Comparison of ENCODE assay signal across 8 cellular contexts in genomic region chr7:48089415-48089975, GRCh38. TPM values are rescaled to one million over a fixed set of nuclear protein-coding genes. Genes with fewer than 3 reads are reported as not detected.
DNase-seq lines count a peak whose midpoint lies in the region; ATAC-seq, FAIRE-seq and TF ChIP-seq lines count a peak whose summit lies in the region.

No MANE protein-coding gene starts in this region.

- H3K27ac Mint-ChIP-seq in progenitor cell of endocrine pancreas, result peak overlapping the region; percentile 86

- TF ChIP-seq POLR2A in GM12892 (IDR thresholded peaks at IDR 0.05; ENCODE audit: low read depth, low read length), result no peak

- H3K27ac ChIP-seq in cardiac muscle cell, result no peak overlapping the region

- DNase-seq in GM12892 (ENCODE audit: insufficient read length) (peak; percentile 27), NCI-H2171 (lab: John Stamatoyannopoulos, UW) (peak; percentile 73), activated gamma-delta T cell treated with Interleukin-2 at 50 U/mL for 16 hours (peak; percentile 52), cardiac muscle cell (ENCODE audit: low read depth in 1 of 2, low spot score in 1 of 2) (no peak), progenitor cell of endocrine pancreas (ENCODE audit: low spot score, unreplicated experiment) (peak; percentile 76), NCI-H446 (lab: John Stamatoyannopoulos, UW) (no peak), Kasumi-1 (lab: John Stamatoyannopoulos, UW) (no peak)

- no peaks in the 10 kb centered on the region for H3K4me1 ChIP-seq in cardiac muscle cell (ENCODE audit: low read depth)

- no peaks in the 10 kb centered on the region for H3K36me3 ChIP-seq in cardiac muscle cell

- no peak for FAIRE-seq in GM12892 (lab: Jason Lieb, UNC)

- H3K9me3 ChIP-seq in cardiac muscle cell (ENCODE audit: low read depth), result no peaks in the 10 kb centered on the region

- peaks cover 16% of the 10 kb centered on the region for H3K4me1 Mint-ChIP-seq in progenitor cell of endocrine pancreas (ENCODE audit: low read depth)

- H3K36me3 Mint-ChIP-seq in progenitor cell of endocrine pancreas (ENCODE audit: insufficient read depth), result peaks cover 5% of the 10 kb centered on the region

- H3K9me3 Mint-ChIP-seq in progenitor cell of endocrine pancreas (ENCODE audit: low read depth), result no peaks in the 10 kb centered on the region

- TF ChIP-seq CTCF in cardiac muscle cell (IDR thresholded peaks at IDR 0.05; ENCODE audit: low read depth, low read length) (no peak), progenitor cell of endocrine pancreas (IDR thresholded peaks at IDR 0.05; ENCODE audit: unreplicated experiment) (no peak)

- peaks cover 7% of the 10 kb centered on the region for H3K27me3 Mint-ChIP-seq in progenitor cell of endocrine pancreas

- peak overlapping the region; percentile 80 for H3K4me3 Mint-ChIP-seq in progenitor cell of endocrine pancreas (ENCODE audit: low read depth)

- peaks cover 3% of the 10 kb centered on the region for H3K27me3 ChIP-seq in cardiac muscle cell

- peak; percentile 9 for ATAC-seq in HG02571 (IDR thresholded peaks at IDR 0.05; ENCODE audit: unreplicated experiment)

- H3K4me3 ChIP-seq in cardiac muscle cell, result peak overlapping the region; percentile 71

RNA-seq across cellular contexts. Expression of gene UPP1, which starts 0.4 kb away (rescaled TPM):
- 4.6 TPM for polyA plus RNA-seq in GM12892 (2012; ENCODE audit: missing spikeins)
- total RNA-seq in cardiac muscle cell (13.6 and 26.5 TPM in 2 replicates), progenitor cell of endocrine pancreas (10.6 and 15.2 TPM in 2 replicates)
- polyA plus RNA-seq in cardiac muscle cell, result 28.3 and 35.5 TPM in 2 replicates

RNA-seq across cellular contexts. Expression of gene C7orf57, which starts 54.2 kb away (rescaled TPM):
- not detected for polyA plus RNA-seq in GM12892 (2012; ENCODE audit: missing spikeins)
- 0.53 TPM in 1 of 2 replicates, not detected in the other for total RNA-seq in cardiac muscle cell
- 0.11 TPM in 1 of 2 replicates, not detected in the other for polyA plus RNA-seq in cardiac muscle cell
- not detected in 2 replicates for total RNA-seq in progenitor cell of endocrine pancreas

Comparison
In these comparisons a context has a peak if more than half of its experiments do, and no peak if none do; other contexts are left out.
1. DNase-seq: peak in GM12892 (single experiment), NCI-H2171 (single experiment), activated gamma-delta T cell treated with Interleukin-2 at 50 U/mL for 16 hours (single experiment) and progenitor cell of endocrine pancreas (single experiment); none in cardiac muscle cell (0 of 2), NCI-H446 (0 of 2) and Kasumi-1 (0 of 2).